1 cellular context compared by ENCODE assay signal in the genomic region with DNA sequence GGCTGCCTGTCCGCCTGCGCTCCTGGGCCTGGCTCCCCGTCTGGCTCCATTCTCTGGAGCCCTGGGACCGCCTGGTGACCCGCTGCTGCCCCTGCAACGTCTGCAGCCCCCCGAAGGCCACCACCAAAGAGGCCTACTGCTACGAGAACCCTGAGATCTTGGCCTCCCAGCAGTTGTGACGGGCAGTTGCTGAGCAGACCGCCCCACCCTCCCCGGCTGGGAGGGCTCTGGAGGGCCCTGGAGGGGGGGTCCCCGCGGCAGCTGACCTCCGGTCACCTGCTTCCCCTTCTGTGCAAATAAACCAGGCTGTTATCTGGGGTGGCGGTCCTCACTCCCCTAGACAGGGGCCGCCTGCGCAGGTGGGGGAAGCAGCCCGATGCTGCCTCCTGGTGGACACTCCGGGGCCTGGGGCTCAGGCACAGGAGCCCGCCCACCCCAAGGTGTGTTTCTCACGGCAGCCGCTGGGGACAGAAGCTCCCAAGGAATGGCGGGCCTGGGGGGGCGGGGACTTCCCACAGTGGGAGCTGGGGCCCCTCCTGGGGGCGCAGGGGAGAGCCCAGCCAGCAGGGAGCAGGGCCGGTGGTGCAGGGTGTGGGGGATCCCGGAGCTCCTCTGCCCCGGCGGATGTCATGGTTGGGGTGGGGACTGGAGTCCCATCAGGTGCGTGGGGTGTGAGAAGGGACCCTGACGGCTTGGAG.
TF ChIP-seq lines count a peak whose summit lies in the region.

No MANE protein-coding gene starts in this region.

TF ChIP-seq in HepG2, 621 proteins besides CTCF, POLR2A, EP300 and RAD21 (continued from another document and continues in another):
- TF ChIP-seq, protein P1, sequence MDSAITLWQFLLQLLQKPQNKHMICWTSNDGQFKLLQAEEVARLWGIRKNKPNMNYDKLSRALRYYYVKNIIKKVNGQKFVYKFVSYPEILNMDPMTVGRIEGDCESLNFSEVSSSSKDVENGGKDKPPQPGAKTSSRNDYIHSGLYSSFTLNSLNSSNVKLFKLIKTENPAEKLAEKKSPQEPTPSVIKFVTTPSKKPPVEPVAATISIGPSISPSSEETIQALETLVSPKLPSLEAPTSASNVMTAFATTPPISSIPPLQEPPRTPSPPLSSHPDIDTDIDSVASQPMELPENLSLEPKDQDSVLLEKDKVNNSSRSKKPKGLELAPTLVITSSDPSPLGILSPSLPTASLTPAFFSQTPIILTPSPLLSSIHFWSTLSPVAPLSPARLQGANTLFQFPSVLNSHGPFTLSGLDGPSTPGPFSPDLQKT (CRISPR knock-in tag; IDR thresholded peaks at IDR 0.05; ENCODE audit: borderline replicate concordance) = no peak
- TF ChIP-seq KDM5B (CRISPR knock-in tag; IDR thresholded peaks at IDR 0.05; ENCODE audit: borderline replicate concordance) = peak; percentile 51; the same call in 1 of the 2 replicates
- TF ChIP-seq HNRNPK (IDR thresholded peaks at IDR 0.05; ENCODE audit: low read depth, low read length, poor library complexity, severe bottlenecking) = peak; percentile 50
- TF ChIP-seq CREM (IDR thresholded peaks at IDR 0.05) = peak; percentile 59; the same call in 1 of the 2 replicates
- TF ChIP-seq CREM (CRISPR knock-in tag; IDR thresholded peaks at IDR 0.05) = no peak
- no peak for TF ChIP-seq ZNF83 (CRISPR knock-in tag; IDR thresholded peaks at IDR 0.05; ENCODE audit: borderline replicate concordance)
- TF ChIP-seq IKZF5 (CRISPR knock-in tag; IDR thresholded peaks at IDR 0.05) = 0 out of 2 replicates have a peak, but pooled peaks have one; percentile 44
- TF ChIP-seq ZNF800 (CRISPR knock-in tag; IDR thresholded peaks at IDR 0.05) = no peak; the same call in 1 of the 2 replicates
- peak; percentile 64; the same call in 1 of the 2 replicates for TF ChIP-seq RBFOX2 (IDR thresholded peaks at IDR 0.05; ENCODE audit: low read depth, low read length)
- no peak for TF ChIP-seq ZBED4 (CRISPR knock-in tag; IDR thresholded peaks at IDR 0.05; ENCODE audit: borderline replicate concordance)
- peak; percentile 24; the same call in 1 of the 2 replicates for TF ChIP-seq SOX13 (IDR thresholded peaks at IDR 0.05)
- TF ChIP-seq SOX13 (CRISPR knock-in tag; conservative IDR thresholded peaks at IDR 0.05 in 1 of 2, IDR thresholded peaks at IDR 0.05 in 1 of 2) = peak in 1 of 2 experiments; percentile 49; a peak in 2 of 4 replicates
- TF ChIP-seq PPARG (CRISPR knock-in tag; conservative IDR thresholded peaks at IDR 0.05) = peak; percentile 42
- peak; percentile 83; the same call in 1 of the 2 replicates for TF ChIP-seq TBX2 (CRISPR knock-in tag; IDR thresholded peaks at IDR 0.05; ENCODE audit: borderline replicate concordance)
- TF ChIP-seq SMC3 (IDR thresholded peaks at IDR 0.05; ENCODE audit: low read length) = peak; percentile 51; the same call in 1 of the 2 replicates
- no peak for TF ChIP-seq RAD51 (IDR thresholded peaks at IDR 0.05; ENCODE audit: borderline replicate concordance)
- no peak for TF ChIP-seq ZNF44 (CRISPR knock-in tag; IDR thresholded peaks at IDR 0.05)
- TF ChIP-seq ZKSCAN1 (IDR thresholded peaks at IDR 0.05; ENCODE audit: low read length) = no peak
- TF ChIP-seq, protein P2, sequence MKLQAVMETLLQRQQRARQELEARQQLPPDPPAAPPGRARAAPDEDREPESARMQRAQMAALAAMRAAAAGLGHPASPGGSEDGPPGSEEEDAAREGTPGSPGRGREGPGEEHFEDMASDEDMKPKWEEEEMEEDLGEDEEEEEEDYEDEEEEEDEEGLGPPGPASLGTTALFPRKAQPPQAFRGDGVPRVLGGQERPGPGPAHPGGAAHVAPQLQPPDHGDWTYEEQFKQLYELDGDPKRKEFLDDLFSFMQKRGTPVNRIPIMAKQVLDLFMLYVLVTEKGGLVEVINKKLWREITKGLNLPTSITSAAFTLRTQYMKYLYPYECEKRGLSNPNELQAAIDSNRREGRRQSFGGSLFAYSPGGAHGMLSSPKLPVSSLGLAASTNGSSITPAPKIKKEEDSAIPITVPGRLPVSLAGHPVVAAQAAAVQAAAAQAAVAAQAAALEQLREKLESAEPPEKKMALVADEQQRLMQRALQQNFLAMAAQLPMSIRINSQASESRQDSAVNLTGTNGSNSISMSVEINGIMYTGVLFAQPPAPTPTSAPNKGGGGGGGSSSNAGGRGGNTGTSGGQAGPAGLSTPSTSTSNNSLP (IDR thresholded peaks at IDR 0.05; ENCODE audit: low read depth, low read length) = no peak
- no peak for TF ChIP-seq ZNF790 (CRISPR knock-in tag; IDR thresholded peaks at IDR 0.05; ENCODE audit: borderline replicate concordance)
- no peak; the same call in 1 of the 2 replicates for TF ChIP-seq KLF15 (CRISPR knock-in tag; IDR thresholded peaks at IDR 0.05; ENCODE audit: borderline replicate concordance)
- TF ChIP-seq, protein P3, sequence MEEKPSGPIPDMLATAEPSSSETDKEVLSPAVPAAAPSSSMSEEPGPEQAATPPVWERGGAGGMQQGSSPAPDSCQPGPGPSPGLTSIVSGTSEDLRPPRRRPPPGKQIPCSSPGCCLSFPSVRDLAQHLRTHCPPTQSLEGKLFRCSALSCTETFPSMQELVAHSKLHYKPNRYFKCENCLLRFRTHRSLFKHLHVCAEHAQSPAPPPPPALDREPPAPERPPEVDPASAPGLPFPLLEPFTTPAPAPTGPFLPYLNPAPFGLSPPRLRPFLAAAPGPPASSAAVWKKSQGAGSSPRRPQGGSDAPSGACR (CRISPR knock-in tag; IDR thresholded peaks at IDR 0.05) = no peak; the same call in none of the 2 replicates
- peak; percentile 29 for TF ChIP-seq AGO2 (optimal IDR thresholded peaks at IDR 0.05; ENCODE audit: low read depth, low read length)
- TF ChIP-seq ZKSCAN8 (CRISPR knock-in tag; IDR thresholded peaks at IDR 0.05; ENCODE audit: borderline replicate concordance) = peak; percentile 42; the same call in 1 of the 2 replicates
- TF ChIP-seq ONECUT2 (CRISPR knock-in tag; IDR thresholded peaks at IDR 0.05) = no peak
- no peak for TF ChIP-seq TERF1 (CRISPR knock-in tag; IDR thresholded peaks at IDR 0.05)
- TF ChIP-seq ZNF552 (CRISPR knock-in tag; IDR thresholded peaks at IDR 0.05; ENCODE audit: borderline replicate concordance) = peak; percentile 55; the same call in 1 of the 2 replicates
- TF ChIP-seq ZNF33B (CRISPR knock-in tag; IDR thresholded peaks at IDR 0.05) = no peak; the same call in 1 of the 2 replicates
- no peak for TF ChIP-seq RFX5 (IDR thresholded peaks at IDR 0.05; ENCODE audit: low read depth, low read length)
- no peak for TF ChIP-seq SIN3B (IDR thresholded peaks at IDR 0.05; ENCODE audit: low read length)
- no peak for TF ChIP-seq ISX (CRISPR knock-in tag; conservative IDR thresholded peaks at IDR 0.05)
- TF ChIP-seq IRF2 (CRISPR knock-in tag; IDR thresholded peaks at IDR 0.05) = peak; percentile 86
- TF ChIP-seq, protein P4, sequence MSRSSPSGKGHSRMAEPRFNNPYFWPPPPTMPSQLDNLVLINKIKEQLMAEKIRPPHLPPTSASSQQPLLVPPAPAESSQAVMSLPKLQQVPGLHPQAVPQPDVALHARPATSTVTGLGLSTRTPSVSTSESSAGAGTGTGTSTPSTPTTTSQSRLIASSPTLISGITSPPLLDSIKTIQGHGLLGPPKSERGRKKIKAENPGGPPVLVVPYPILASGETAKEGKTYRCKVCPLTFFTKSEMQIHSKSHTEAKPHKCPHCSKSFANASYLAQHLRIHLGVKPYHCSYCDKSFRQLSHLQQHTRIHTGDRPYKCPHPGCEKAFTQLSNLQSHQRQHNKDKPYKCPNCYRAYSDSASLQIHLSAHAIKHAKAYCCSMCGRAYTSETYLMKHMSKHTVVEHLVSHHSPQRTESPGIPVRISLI (CRISPR knock-in tag; IDR thresholded peaks at IDR 0.05; ENCODE audit: borderline replicate concordance) = no peak; the same call in 1 of the 2 replicates
- TF ChIP-seq, protein P5, sequence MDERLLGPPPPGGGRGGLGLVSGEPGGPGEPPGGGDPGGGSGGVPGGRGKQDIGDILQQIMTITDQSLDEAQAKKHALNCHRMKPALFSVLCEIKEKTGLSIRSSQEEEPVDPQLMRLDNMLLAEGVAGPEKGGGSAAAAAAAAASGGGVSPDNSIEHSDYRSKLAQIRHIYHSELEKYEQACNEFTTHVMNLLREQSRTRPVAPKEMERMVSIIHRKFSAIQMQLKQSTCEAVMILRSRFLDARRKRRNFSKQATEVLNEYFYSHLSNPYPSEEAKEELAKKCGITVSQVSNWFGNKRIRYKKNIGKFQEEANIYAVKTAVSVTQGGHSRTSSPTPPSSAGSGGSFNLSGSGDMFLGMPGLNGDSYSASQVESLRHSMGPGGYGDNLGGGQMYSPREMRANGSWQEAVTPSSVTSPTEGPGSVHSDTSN (CRISPR knock-in tag; IDR thresholded peaks at IDR 0.05) = no peak
- no peak for TF ChIP-seq ZFP41 (CRISPR knock-in tag; IDR thresholded peaks at IDR 0.05; ENCODE audit: borderline replicate concordance)
- no peak for TF ChIP-seq PTBP1 (IDR thresholded peaks at IDR 0.05; ENCODE audit: low read depth, low read length, poor library complexity, severe bottlenecking)
- TF ChIP-seq ZNF547 (CRISPR knock-in tag; IDR thresholded peaks at IDR 0.05) = 0 out of 2 replicates have a peak, but pooled peaks have one; percentile 7
- TF ChIP-seq SUZ12 (IDR thresholded peaks at IDR 0.05; ENCODE audit: low read depth, low read length) = no peak
- TF ChIP-seq, protein P6, sequence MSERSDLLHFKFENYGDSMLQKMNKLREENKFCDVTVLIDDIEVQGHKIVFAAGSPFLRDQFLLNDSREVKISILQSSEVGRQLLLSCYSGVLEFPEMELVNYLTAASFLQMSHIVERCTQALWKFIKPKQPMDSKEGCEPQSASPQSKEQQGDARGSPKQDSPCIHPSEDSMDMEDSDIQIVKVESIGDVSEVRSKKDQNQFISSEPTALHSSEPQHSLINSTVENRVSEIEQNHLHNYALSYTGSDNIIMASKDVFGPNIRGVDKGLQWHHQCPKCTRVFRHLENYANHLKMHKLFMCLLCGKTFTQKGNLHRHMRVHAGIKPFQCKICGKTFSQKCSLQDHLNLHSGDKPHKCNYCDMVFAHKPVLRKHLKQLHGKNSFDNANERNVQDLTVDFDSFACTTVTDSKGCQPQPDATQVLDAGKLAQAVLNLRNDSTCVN (CRISPR knock-in tag; IDR thresholded peaks at IDR 0.05; ENCODE audit: borderline replicate concordance) = no peak
- peak; percentile 56; the same call in 1 of the 2 replicates for TF ChIP-seq ZNF274 (CRISPR knock-in tag; IDR thresholded peaks at IDR 0.05)
- TF ChIP-seq GLI4 (CRISPR knock-in tag; IDR thresholded peaks at IDR 0.05; ENCODE audit: borderline replicate concordance) = peak; percentile 73; the same call in 1 of the 2 replicates
